23 cellular contexts compared by ENCODE assay signal in genomic region chr3:139630532-139630931, GRCh38. TPM values are rescaled to one million over a fixed set of nuclear protein-coding genes. Genes with fewer than 3 reads are reported as not detected.
A peak's percentile ranks its signal among the peaks of the same experiment; 100 is the strongest.
DNase-seq lines count a peak whose midpoint lies in the region; ATAC-seq and TF ChIP-seq lines count a peak whose summit lies in the region.
"Had no signal": no experiment of that assay in that cellular context is flagged by ENCODE, and none has a peak within 500 bp of the region (broad histone marks: within the 10 kb centered on the region; RNA-seq: fewer than 3 reads in every experiment).

No MANE protein-coding gene starts in this region.

- POLR2A ChIA-PET in WTC11 (lab: Charles Lee), result no interaction called here

- WGBS in endodermal cell (ENCODE audit: insufficient coverage in 1 of 2, insufficient read length in 1 of 2), 2 experiments, result 55 to 68% methylated on average over 2 to 4 of the region's 4 CpGs

- H3K4me1 ChIP-seq in GM23338 (ENCODE audit: insufficient read depth) (no peaks in the 10 kb centered on the region), endodermal cell (ENCODE audit: control insufficient read depth, insufficient read depth, low read length) (peaks cover 4% of the 10 kb centered on the region), neural progenitor cell (peaks cover 10% of the 10 kb centered on the region)
- H3K4me1 ChIP-seq: A549, BE2C had no signal

- H3K36me3 ChIP-seq in GM23338 (ENCODE audit: insufficient read depth), result no peaks in the 10 kb centered on the region
- no peaks in the 10 kb centered on the region for H3K36me3 ChIP-seq in endodermal cell (ENCODE audit: control insufficient read depth, insufficient read depth, low read length)
- H3K36me3 ChIP-seq in neural progenitor cell, result no peaks in the 10 kb centered on the region
- H3K36me3 ChIP-seq: BE2C had no signal

- ATAC-seq in GM23338 (peak; percentile 69), WTC11 (peak; percentile 58; the same call in 1 of the 2 replicates), HG03095 (IDR thresholded peaks at IDR 0.05; ENCODE audit: unreplicated experiment) (no peak)
- ATAC-seq: A549, Panc1 had no signal

- H4K20me1 ChIP-seq in GM23338 (replicated peaks; ENCODE audit: insufficient read depth) (no peaks in the 10 kb centered on the region), neural progenitor cell (ENCODE audit: low read depth) (no peaks in the 10 kb centered on the region)

- H3K79me2 ChIP-seq in GM23338 (replicated peaks; ENCODE audit: insufficient read depth), result no peaks in the 10 kb centered on the region
- no peaks in the 10 kb centered on the region for H3K79me2 ChIP-seq in neural progenitor cell (ENCODE audit: low read depth)

- no peak overlapping the region for H3K27ac ChIP-seq in GM23338 (ENCODE audit: low read depth)
- H3K27ac ChIP-seq in endodermal cell (ENCODE audit: low read depth, low read length), result no peak overlapping the region
- no peak overlapping the region for H3K27ac ChIP-seq in neural progenitor cell
- H3K27ac ChIP-seq: A549, HL-60, KMS-11 had no signal

- H3F3A ChIP-seq in GM23338 (replicated peaks; ENCODE audit: low read depth), result no peaks in the 10 kb centered on the region
- H3F3A ChIP-seq in neural progenitor cell (ENCODE audit: low read depth), result no peaks in the 10 kb centered on the region

- H3K27ac Mint-ChIP-seq in GM23338, result no peak overlapping the region
- no peak overlapping the region for H3K27ac Mint-ChIP-seq in WTC11
- H3K27ac Mint-ChIP-seq in endodermal cell, result no peak overlapping the region
- H3K27ac Mint-ChIP-seq in neural progenitor cell, result peak overlapping the region; percentile 31
- H3K27ac Mint-ChIP-seq: CD14-positive monocyte, H9, IgD-negative memory B cell had no signal

- CTCF ChIA-PET in WTC11 (lab: Charles Lee), result interaction anchor here (0.8 to 1.5 kb wide), 6 partner anchors 23 to 110 kb away, joined by 3 to 4 read pairs (median 4); no protein-coding TSS in a partner anchor

- H3K4me3 Mint-ChIP-seq in GM23338 (no peak overlapping the region), WTC11 (no peak overlapping the region), endodermal cell (no peak overlapping the region), neural progenitor cell (no peak overlapping the region)
- H3K4me3 Mint-ChIP-seq: CD14-positive monocyte, H9, IgD-negative memory B cell had no signal

- H3K9me3 ChIP-seq in endodermal cell (ENCODE audit: control insufficient read depth, low read length) (no peaks in the 10 kb centered on the region), neural progenitor cell (ENCODE audit: low read depth) (no peaks in the 10 kb centered on the region)
- H3K9me3 ChIP-seq: A549, BE2C had no signal

- no peaks in the 10 kb centered on the region for H3K9me2 ChIP-seq in GM23338 (ENCODE audit: insufficient read depth)

- H2AFZ ChIP-seq in GM23338 (no peak overlapping the region), neural progenitor cell (replicated peaks) (no peak overlapping the region)

- H3K27me3 ChIP-seq in GM23338 (ENCODE audit: insufficient read depth), result no peaks in the 10 kb centered on the region
- H3K27me3 ChIP-seq in endodermal cell (ENCODE audit: control insufficient read depth, insufficient read depth, low read length, poor library complexity, severe bottlenecking), result no peaks in the 10 kb centered on the region
- H3K27me3 ChIP-seq in neural progenitor cell, result no peaks in the 10 kb centered on the region
- H3K27me3 ChIP-seq: BE2C had no signal

- H3K36me3 Mint-ChIP-seq in GM23338 (ENCODE audit: low read depth) (no peaks in the 10 kb centered on the region), WTC11 (no peaks in the 10 kb centered on the region), endodermal cell (ENCODE audit: low read depth) (no peaks in the 10 kb centered on the region), neural progenitor cell (no peaks in the 10 kb centered on the region)

- H3K4me1 Mint-ChIP-seq in GM23338 (peaks cover 8% of the 10 kb centered on the region; the same call in 2 of the 3 replicates), WTC11 (peaks cover 15% of the 10 kb centered on the region), endodermal cell (peaks cover 10% of the 10 kb centered on the region), neural progenitor cell (peaks cover 6% of the 10 kb centered on the region)
- H3K4me1 Mint-ChIP-seq: IgD-negative memory B cell had no signal

- peak; percentile 48 for DNase-seq in GM23338 (ENCODE audit: low spot score)
- DNase-seq in WTC11 (ENCODE audit: low spot score), result no peak
- peak; percentile 67 for DNase-seq in endodermal cell
- DNase-seq in neural progenitor cell (ENCODE audit: low spot score), result peak; percentile 33
- DNase-seq in CD1c-positive myeloid dendritic cell (ENCODE audit: extremely low spot score), result no peak
- no peak for DNase-seq in GM03348 (ENCODE audit: low spot score)
- DNase-seq in NCI-H345 treated with DMSO at 0.1 percent for 48 hours (lab: John Stamatoyannopoulos, UW; ENCODE audit: unreplicated experiment), result no peak
- DNase-seq: BE2C, Calu3, DMS79 treated with DMSO at 0.1 percent for 48 hours, H9, NCI-H1048, NCI-H1417, NCI-H187 treated with DMSO at 0.1 percent for 48 hours, NCI-H526, SHP77 treated with DMSO at 0.1 percent for 48 hours had no signal

- H3K27me3 Mint-ChIP-seq in GM23338 (ENCODE audit: insufficient read depth, low read depth, poor library complexity), result no peaks in the 10 kb centered on the region
- H3K27me3 Mint-ChIP-seq in WTC11 (ENCODE audit: low read depth), result no peaks in the 10 kb centered on the region
- no peaks in the 10 kb centered on the region for H3K27me3 Mint-ChIP-seq in endodermal cell (ENCODE audit: insufficient read depth)
- H3K27me3 Mint-ChIP-seq in neural progenitor cell (ENCODE audit: insufficient read depth, low read depth), result peaks cover 5% of the 10 kb centered on the region

- H3K4me2 ChIP-seq in GM23338, result no peak overlapping the region
- peak overlapping the region; percentile 24 for H3K4me2 ChIP-seq in neural progenitor cell
- H3K4me2 ChIP-seq: A549 had no signal

- H3K9ac ChIP-seq in endodermal cell (ENCODE audit: extremely low read depth, low read length, poor library complexity, severe bottlenecking), result no peak overlapping the region
- no peak overlapping the region for H3K9ac ChIP-seq in neural progenitor cell
- H3K9ac ChIP-seq: KMS-11 had no signal

- TF ChIP-seq CTCF in GM23338 (conservative IDR thresholded peaks at IDR 0.05; ENCODE audit: low read depth in 2 of 2) (no peak), WTC11 (IDR thresholded peaks at IDR 0.05) (no peak), endodermal cell (conservative IDR thresholded peaks at IDR 0.05) (no peak), neural progenitor cell (IDR thresholded peaks at IDR 0.05) (no peak)

- H3K4me3 ChIP-seq in GM23338 (no peak overlapping the region), endodermal cell (ENCODE audit: low read length) (no peak overlapping the region), neural progenitor cell (no peak overlapping the region)
- H3K4me3 ChIP-seq: A549 had no signal

- H3K9me3 Mint-ChIP-seq in GM23338 (no peaks in the 10 kb centered on the region), WTC11 (no peaks in the 10 kb centered on the region), endodermal cell (no peaks in the 10 kb centered on the region), neural progenitor cell (no peaks in the 10 kb centered on the region)
- H3K9me3 Mint-ChIP-seq: H9 had no signal

TF ChIP-seq in GM23338, 12 proteins besides CTCF, POLR2A, EP300 and RAD21 (continues in another document):
- no peak for TF ChIP-seq STAT1 (IDR thresholded peaks at IDR 0.05; ENCODE audit: unreplicated experiment)
- TF ChIP-seq EZH2phosphoT487 (IDR thresholded peaks at IDR 0.05; ENCODE audit: unreplicated experiment), result no peak
- no peak for TF ChIP-seq ETS1 (IDR thresholded peaks at IDR 0.05)
- no peak for TF ChIP-seq EZH2 (IDR thresholded peaks at IDR 0.05; ENCODE audit: low read depth, unreplicated experiment)
- no peak for TF ChIP-seq POLR2AphosphoS5 (IDR thresholded peaks at IDR 0.05; ENCODE audit: low read depth)

TF ChIP-seq in WTC11, 78 proteins besides CTCF, POLR2A, EP300 and RAD21 (continues in another document):
- TF ChIP-seq RORB (CRISPR knock-in tag; IDR thresholded peaks at IDR 0.05) (no peak), PRRX2 (CRISPR knock-in tag; IDR thresholded peaks at IDR 0.05) (no peak), ATF1 (CRISPR knock-in tag; IDR thresholded peaks at IDR 0.05) (no peak), ZBTB21 (CRISPR knock-in tag; IDR thresholded peaks at IDR 0.05; ENCODE audit: borderline replicate concordance) (no peak), E2F5 (CRISPR knock-in tag; IDR thresholded peaks at IDR 0.05) (no peak), TEAD4 (CRISPR knock-in tag; IDR thresholded peaks at IDR 0.05) (no peak), ZNF138 (CRISPR knock-in tag; conservative IDR thresholded peaks at IDR 0.05) (no peak)
- TF ChIP-seq, protein P1, sequence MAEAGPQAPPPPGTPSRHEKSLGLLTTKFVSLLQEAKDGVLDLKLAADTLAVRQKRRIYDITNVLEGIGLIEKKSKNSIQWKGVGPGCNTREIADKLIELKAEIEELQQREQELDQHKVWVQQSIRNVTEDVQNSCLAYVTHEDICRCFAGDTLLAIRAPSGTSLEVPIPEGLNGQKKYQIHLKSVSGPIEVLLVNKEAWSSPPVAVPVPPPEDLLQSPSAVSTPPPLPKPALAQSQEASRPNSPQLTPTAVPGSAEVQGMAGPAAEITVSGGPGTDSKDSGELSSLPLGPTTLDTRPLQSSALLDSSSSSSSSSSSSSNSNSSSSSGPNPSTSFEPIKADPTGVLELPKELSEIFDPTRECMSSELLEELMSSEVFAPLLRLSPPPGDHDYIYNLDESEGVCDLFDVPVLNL (CRISPR knock-in tag; IDR thresholded peaks at IDR 0.05; ENCODE audit: borderline replicate concordance, low read depth), result no peak

RNA-seq across cellular contexts. Expression of gene NMNAT3, which starts 47.2 kb away (rescaled TPM):
- total RNA-seq in GM23338 (2014; rRNA removed; shearing (Covaris generic)), result 7.4 and 9.2 TPM in 2 replicates
- polyA plus RNA-seq in GM23338 (2016; fragmentation: Nextera tagmentation; extraction: Ambion mirVana), result 8.2 and 8.3 TPM in 2 replicates
- 3.5 to 4.9 TPM (median 4.6 TPM) in 3 replicates for total RNA-seq in WTC11 (2021)
- total RNA-seq in endodermal cell, result 1 to 10 TPM; 1.2 to 1.6 TPM
- polyA plus RNA-seq in endodermal cell (2013, experiment 1 of 2), result 2.9 TPM
- 2.3 TPM for polyA plus RNA-seq in endodermal cell (2013, experiment 2 of 2)
- 0.87 and 0.95 TPM in 2 replicates for total RNA-seq in neural progenitor cell (ENCODE audit: low replicate concordance)

Comparison
In these comparisons a context has a peak if more than half of its experiments do, and no peak if none do; other contexts are left out.
1. DNase-seq: peak in GM23338 (single experiment), endodermal cell (single experiment) and neural progenitor cell (single experiment); none in WTC11 (single experiment), CD1c-positive myeloid dendritic cell (single experiment), GM03348 (single experiment) and NCI-H345 treated with DMSO at 0.1 percent for 48 hours (single experiment).